In genomic region chr1:8896775-8897174, GRCh38 we compare ENCODE assay signal across 5 cellular contexts. TPM values are rescaled to one million over a fixed set of nuclear protein-coding genes. Genes with fewer than 3 reads are reported as not detected.
"Had no signal": no experiment of that assay in that cellular context is flagged by ENCODE, and none has a peak within 500 bp of the region (broad histone marks: within the 10 kb centered on the region; RNA-seq: fewer than 3 reads in every experiment).

No MANE protein-coding gene starts in this region.

RNA-seq across cellular contexts. Expression of gene CA6, which starts 48.9 kb away (rescaled TPM):
- total RNA-seq: aorta, cardiac septum, M059J, NCI-H460, RPMI7951 had no signal
